Comparison of ENCODE assay signal across 28 cellular contexts in the genomic region with DNA sequence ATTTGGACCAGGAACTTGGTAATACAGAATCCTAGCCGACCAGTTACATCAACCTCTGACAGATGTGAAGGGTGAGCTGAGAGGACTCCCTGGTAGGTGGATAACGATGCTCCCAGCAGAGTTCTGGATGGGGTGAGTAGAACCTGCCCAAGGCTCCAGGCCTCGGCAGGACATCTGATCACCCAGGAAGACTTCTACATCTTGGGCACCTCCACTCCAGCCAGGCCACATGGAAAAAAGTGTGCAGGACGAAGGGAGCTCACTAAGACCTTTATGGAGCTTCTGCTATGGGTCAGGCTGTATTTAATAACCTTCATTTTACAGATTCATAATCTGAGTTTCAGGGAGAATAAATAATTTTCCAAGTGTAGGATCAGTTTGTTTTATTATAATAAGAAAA.
"Had no signal": no experiment of that assay in that cellular context is flagged by ENCODE, and none has a peak within 500 bp of the region (broad histone marks: within the 10 kb centered on the region; RNA-seq: fewer than 3 reads in every experiment).

No MANE protein-coding gene starts in this region.

- H3K27me3 Mint-ChIP-seq: stimulated activated memory B cell treated with anti-CD40 and anti-IgM and Interleukin-4, amounts not matched to agents 10 μg/mL and 1 μg/mL and 100 μg/mL, for 72 hours; stimulated activated naive B cell treated with anti-CD40 and anti-IgM and Interleukin-4, amounts not matched to agents 10 μg/mL and 1 μg/mL and 100 μg/mL, for 72 hours; stimulated activated naive CD8-positive, alpha-beta T cell treated with anti-CD3 and anti-CD28 coated beads, Interleukin-15, amount 100 ng/mL, for 72 hours; stimulated activated naive CD8-positive, alpha-beta T cell treated with anti-CD3 and anti-CD28 coated beads, Interleukin-15, Interleukin-2, amounts not matched to agents 100 ng/mL and 50 ng/mL, for 24 hours; type B pancreatic cell had no signal

- H3K4me1 Mint-ChIP-seq: stimulated activated memory B cell treated with anti-CD40 and anti-IgM and Interleukin-4, amounts not matched to agents 10 μg/mL and 1 μg/mL and 100 μg/mL, for 72 hours; stimulated activated naive B cell treated with anti-CD40 and anti-IgM and Interleukin-4, amounts not matched to agents 10 μg/mL and 1 μg/mL and 100 μg/mL, for 72 hours had no signal

- H3K27me3 ChIP-seq: stomach, suprapubic skin, testis, thyroid gland, tibial artery, tibial nerve, transverse colon, upper lobe of left lung, upper lobe of right lung, uterus, vagina had no signal

- H3K27ac Mint-ChIP-seq: stimulated activated effector memory CD8-positive, alpha-beta T cell treated with anti-CD3 and anti-CD28 coated beads, Interleukin-12 subunit alpha, Interleukin-12 subunit beta, amount 100 ng/mL, for 72 hours; stimulated activated memory B cell treated with anti-CD40 and anti-IgM and Interleukin-4, amounts not matched to agents 10 μg/mL and 1 μg/mL and 100 μg/mL, for 72 hours; stimulated activated naive B cell treated with anti-CD40 and anti-IgM and Interleukin-4, amounts not matched to agents 10 μg/mL and 1 μg/mL and 100 μg/mL, for 72 hours; stimulated activated naive CD8-positive, alpha-beta T cell treated with anti-CD3 and anti-CD28 coated beads, Interleukin-15, amount 100 ng/mL, for 72 hours; stimulated activated naive CD8-positive, alpha-beta T cell treated with anti-CD3 and anti-CD28 coated beads, Interleukin-15, Interleukin-2, amounts not matched to agents 100 ng/mL and 50 ng/mL, for 24 hours; type B pancreatic cell had no signal

- H3K36me3 Mint-ChIP-seq: stimulated activated effector memory CD8-positive, alpha-beta T cell treated with anti-CD3 and anti-CD28 coated beads, Interleukin-12 subunit alpha, Interleukin-12 subunit beta, amount 100 ng/mL, for 72 hours; stimulated activated memory B cell treated with anti-CD40 and anti-IgM and Interleukin-4, amounts not matched to agents 10 μg/mL and 1 μg/mL and 100 μg/mL, for 72 hours; stimulated activated naive B cell treated with anti-CD40 and anti-IgM and Interleukin-4, amounts not matched to agents 10 μg/mL and 1 μg/mL and 100 μg/mL, for 72 hours; type B pancreatic cell had no signal

- H3K4me3 Mint-ChIP-seq: stimulated activated effector memory CD8-positive, alpha-beta T cell treated with anti-CD3 and anti-CD28 coated beads, Interleukin-12 subunit alpha, Interleukin-12 subunit beta, amount 100 ng/mL, for 72 hours; stimulated activated memory B cell treated with anti-CD40 and anti-IgM and Interleukin-4, amounts not matched to agents 10 μg/mL and 1 μg/mL and 100 μg/mL, for 72 hours; stimulated activated naive B cell treated with anti-CD40 and anti-IgM and Interleukin-4, amounts not matched to agents 10 μg/mL and 1 μg/mL and 100 μg/mL, for 72 hours; stimulated activated naive CD8-positive, alpha-beta T cell treated with anti-CD3 and anti-CD28 coated beads, Interleukin-15, amount 100 ng/mL, for 72 hours; stimulated activated naive CD8-positive, alpha-beta T cell treated with anti-CD3 and anti-CD28 coated beads, Interleukin-15, Interleukin-2, amounts not matched to agents 100 ng/mL and 50 ng/mL, for 24 hours; type B pancreatic cell had no signal

- H3K9me3 ChIP-seq: stomach, suprapubic skin, testis, thoracic aorta, thyroid gland, tibial artery, tibial nerve, transverse colon, upper lobe of left lung, upper lobe of right lung, uterus, vagina had no signal

- H3K4me1 ChIP-seq: stomach, testis, thyroid gland, tibial artery, upper lobe of left lung, upper lobe of right lung, uterus, vagina had no signal

- ATAC-seq: stimulated activated effector memory CD8-positive, alpha-beta T cell treated with anti-CD3 and anti-CD28 coated beads, Interleukin-12 subunit alpha, Interleukin-12 subunit beta, amount 100 ng/mL, for 72 hours; stimulated activated memory B cell treated with anti-CD40 and anti-IgM and Interleukin-4, amounts not matched to agents 10 μg/mL and 1 μg/mL and 100 μg/mL, for 72 hours; stimulated activated naive B cell treated with anti-CD40 and anti-IgM and Interleukin-4, amounts not matched to agents 10 μg/mL and 1 μg/mL and 100 μg/mL, for 72 hours; stimulated activated naive CD8-positive, alpha-beta T cell treated with anti-CD3 and anti-CD28 coated beads, Interleukin-15, amount 100 ng/mL, for 72 hours; stimulated activated naive CD8-positive, alpha-beta T cell treated with anti-CD3 and anti-CD28 coated beads, Interleukin-15, Interleukin-2, amounts not matched to agents 100 U/mL and 50 U/mL, for 24 hours; upper lobe of right lung had no signal

- DNase-seq: stimulated activated CD4-positive, alpha-beta T cell treated with anti-CD3 and anti-CD28 coated beads, Interleukin-2, amount 100 ng/mL, for 48 hours; stimulated activated CD4-positive, alpha-beta T cell treated with anti-CD3 and anti-CD28 coated beads, Interleukin-4, amount 100 ng/mL, for 1 hour; stimulated activated CD4-positive, alpha-beta T cell treated with anti-CD3 and anti-CD28 coated beads, Interleukin-4, amount 100 ng/mL, for 24 hours; stimulated activated CD4-positive, alpha-beta T cell treated with anti-CD3 and anti-CD28 coated beads, Interleukin-4, amount 100 ng/mL, for 4 hours; stimulated activated CD8-positive, alpha-beta memory T cell treated with anti-CD3 and anti-CD28 coated beads, Interleukin-4, amount 100 ng/mL, for 48 hours; stimulated activated naive B cell treated with anti-CD40 and anti-IgM and Interleukin-4, amounts not matched to agents 10 μg/mL and 1 μg/mL and 100 μg/mL, for 72 hours; stimulated activated naive CD4-positive, alpha-beta T cell; stimulated activated naive CD4-positive, alpha-beta T cell treated with Interleukin-2 at 50 U/mL for 16 hours; stimulated activated naive CD8-positive, alpha-beta T cell treated with anti-CD3 and anti-CD28 coated beads, Interleukin-15, amount 100 ng/mL, for 72 hours; stimulated activated naive CD8-positive, alpha-beta T cell treated with anti-CD3 and anti-CD28 coated beads, Interleukin-15, Interleukin-2, amounts not matched to agents 100 U/mL and 50 U/mL, for 24 hours; stomach; substantia nigra; testis; thyroid gland; tibial artery; trophoblast cell; upper lobe of left lung; upper lobe of right lung; uterus had no signal

- H3K36me3 ChIP-seq: stomach, suprapubic skin, thoracic aorta, thyroid gland, tibial artery, tibial nerve, transverse colon, upper lobe of left lung, upper lobe of right lung, uterus, vagina had no signal

- H3K9me3 Mint-ChIP-seq: stimulated activated effector memory CD8-positive, alpha-beta T cell treated with anti-CD3 and anti-CD28 coated beads, Interleukin-12 subunit alpha, Interleukin-12 subunit beta, amount 100 ng/mL, for 72 hours; type B pancreatic cell had no signal

- H3K4me3 ChIP-seq: stomach, suprapubic skin, testis, thoracic aorta, thyroid gland, tibial artery, tibial nerve, transverse colon, upper lobe of left lung, upper lobe of right lung, uterus, vagina had no signal
